Comparison of ENCODE assay signal across 8 cellular contexts in the genomic region with DNA sequence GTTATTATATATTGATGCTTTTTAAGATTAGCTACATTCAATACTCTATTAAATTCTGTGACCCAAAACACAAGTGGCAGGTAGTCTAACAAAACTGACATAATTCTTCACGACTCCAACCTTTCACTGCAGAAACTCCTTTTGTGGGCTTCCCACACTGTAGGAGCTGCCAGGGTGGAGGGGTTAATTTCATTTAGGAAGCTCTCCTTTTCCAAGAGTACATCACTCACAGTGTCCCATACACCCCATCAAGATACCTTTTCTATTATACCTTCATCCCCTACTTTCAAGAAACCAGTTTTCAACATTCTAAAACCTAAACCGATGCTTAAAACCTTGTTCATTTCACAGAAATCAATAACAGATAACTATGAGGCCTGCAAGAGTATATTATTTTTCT. TPM values are rescaled to one million over a fixed set of nuclear protein-coding genes. Genes with fewer than 3 reads are reported as not detected.
A peak's percentile ranks its signal among the peaks of the same experiment; 100 is the strongest.
DNase-seq lines count a peak whose midpoint lies in the region; ATAC-seq lines count a peak whose summit lies in the region.

No MANE protein-coding gene starts in this region.

- H3K4me3 Mint-ChIP-seq in activated T-cell treated with anti-CD3 and anti-CD28 coated beads, Interleukin-2, amount 50 U/mL, for 72 hours = peak overlapping the region; percentile 91 to 95
- peak overlapping the region; percentile 85 for H3K4me3 Mint-ChIP-seq in activated CD4-positive, alpha-beta memory T cell treated with anti-CD3 and anti-CD28 coated beads for 36 hours

- peak overlapping the region; percentile 99 for H3K27ac Mint-ChIP-seq in activated T-cell treated with anti-CD3 and anti-CD28 coated beads, Interleukin-2, amount 50 U/mL, for 72 hours
- peak overlapping the region; percentile 75 for H3K27ac Mint-ChIP-seq in activated CD4-positive, alpha-beta memory T cell treated with anti-CD3 and anti-CD28 coated beads for 36 hours

- H3K9me3 Mint-ChIP-seq in activated T-cell treated with anti-CD3 and anti-CD28 coated beads, Interleukin-2, amount 50 U/mL, for 72 hours = no peaks in the 10 kb centered on the region
- no peaks in the 10 kb centered on the region for H3K9me3 Mint-ChIP-seq in activated CD4-positive, alpha-beta memory T cell treated with anti-CD3 and anti-CD28 coated beads for 36 hours

- H3K36me3 Mint-ChIP-seq in activated T-cell treated with anti-CD3 and anti-CD28 coated beads, Interleukin-2, amount 50 U/mL, for 72 hours (ENCODE audit: insufficient read depth in 2 of 2) = peaks cover 6 to 8% of the 10 kb centered on the region in 2 donors
- H3K36me3 Mint-ChIP-seq in activated CD4-positive, alpha-beta memory T cell treated with anti-CD3 and anti-CD28 coated beads for 36 hours = peaks cover 21% of the 10 kb centered on the region

- intact Hi-C loops in activated CD4-positive, alpha-beta memory T cell treated with anti-CD3 and anti-CD28 coated beads for 36 hours (cut with micrococcal nuclease) = loop anchor here (5.0 to 10.0 kb wide), 2 partner anchors 401 to 653 kb away; partner anchors contain the start of gene SOS1

- no peaks in the 10 kb centered on the region for H3K4me1 ChIP-seq in stomach smooth muscle (ENCODE audit: control insufficient read depth, insufficient read depth, low read length)

- H3K4me3 ChIP-seq in iPS-11a (ENCODE audit: low read depth, low read length) (peak overlapping the region; percentile 77), stomach smooth muscle (ENCODE audit: low read length in 2 of 2) (peak overlapping the region; percentile 84 to 93)

- H3K9me3 ChIP-seq in stomach smooth muscle (ENCODE audit: control insufficient read depth in 2 of 2, low read length in 2 of 2) = no peaks in the 10 kb centered on the region

- no peaks in the 10 kb centered on the region for H3K27me3 ChIP-seq in stomach smooth muscle (ENCODE audit: control insufficient read depth in 1 of 2, insufficient read depth in 2 of 2, low read length in 2 of 2)

- peaks cover 71% of the 10 kb centered on the region for H3K4me1 Mint-ChIP-seq in activated T-cell treated with anti-CD3 and anti-CD28 coated beads, Interleukin-2, amount 50 U/mL, for 72 hours (ENCODE audit: low read depth)
- H3K4me1 Mint-ChIP-seq in activated CD4-positive, alpha-beta memory T cell treated with anti-CD3 and anti-CD28 coated beads for 36 hours (ENCODE audit: low read depth) = peaks cover 60% of the 10 kb centered on the region

- POLR2A ChIA-PET in activated CD4-positive, alpha-beta memory T cell treated with anti-CD3 and anti-CD28 coated beads for 36 hours (lab: Charles Lee) = no interaction called here

- no peak for DNase-seq in activated T-cell treated with anti-CD3 and anti-CD28 coated beads, Interleukin-2, amount 50 U/mL, for 72 hours
- DNase-seq in activated T-cell treated with anti-CD3 and anti-CD28 coated beads, Interleukin-2, amount 50 U/mL, for 48 hours = no peak
- DNase-seq in activated CD4-positive, alpha-beta memory T cell treated with anti-CD3 and anti-CD28 coated beads for 36 hours = no peak
- DNase-seq in COLO829 (ENCODE audit: low spot score) (no peak), NCI-H526 treated with DMSO at 0.1 percent for 48 hours (lab: John Stamatoyannopoulos, UW) (no peak)

- ATAC-seq in activated T-cell treated with anti-CD3 and anti-CD28 coated beads, Interleukin-2, amount 50 U/mL, for 72 hours (replicated peaks in 1 of 2) = no peak
- ATAC-seq in GM18519 (IDR thresholded peaks at IDR 0.05; ENCODE audit: low FRiP score, unreplicated experiment) = no peak

- no peak overlapping the region for H3K27ac ChIP-seq in stomach smooth muscle (ENCODE audit: low read length)

- CTCF ChIA-PET in activated CD4-positive, alpha-beta memory T cell treated with anti-CD3 and anti-CD28 coated beads for 36 hours (lab: Charles Lee) = interaction anchor here (1.0 kb wide), 1 partner anchor 398 kb away, joined by 5 read pairs; no protein-coding TSS in a partner anchor

- no peaks in the 10 kb centered on the region for H3K36me3 ChIP-seq in stomach smooth muscle (ENCODE audit: control insufficient read depth in 2 of 2, insufficient read depth in 2 of 2, low read length in 2 of 2)

- peak overlapping the region; percentile 88 to 93 for H3K9ac ChIP-seq in stomach smooth muscle (ENCODE audit: low read length in 2 of 2)

- no peaks in the 10 kb centered on the region for H3K27me3 Mint-ChIP-seq in activated T-cell treated with anti-CD3 and anti-CD28 coated beads, Interleukin-2, amount 50 U/mL, for 72 hours (ENCODE audit: low read depth)
- H3K27me3 Mint-ChIP-seq in activated CD4-positive, alpha-beta memory T cell treated with anti-CD3 and anti-CD28 coated beads for 36 hours = no peaks in the 10 kb centered on the region

RNA-seq across cellular contexts. Expression of gene THUMPD2, which starts 0.8 kb away (rescaled TPM):
- total RNA-seq in activated T-cell treated with anti-CD3 and anti-CD28 coated beads, Interleukin-2, amount 50 U/mL, for 72 hours = 10 to 100 TPM; 13.1 to 19.6 TPM
- total RNA-seq in activated CD4-positive, alpha-beta memory T cell treated with anti-CD3 and anti-CD28 coated beads for 36 hours = 10 to 100 TPM; 10.6 to 11.5 TPM
